Comparison of ENCODE assay signal across 20 cellular contexts in genomic region chr15:76222159-76222558, GRCh38.
DNase-seq lines count a peak whose midpoint lies in the region; ATAC-seq, FAIRE-seq and TF ChIP-seq lines count a peak whose summit lies in the region.
"Had no signal": no experiment of that assay in that cellular context is flagged by ENCODE, and none has a peak within 500 bp of the region (broad histone marks: within the 10 kb centered on the region; RNA-seq: fewer than 3 reads in every experiment).

No MANE protein-coding gene starts in this region.

- peak; percentile 94 for FAIRE-seq in RCC 7860 (lab: Jason Lieb, UNC)
- no peak for FAIRE-seq in GM12878 (lab: Jason Lieb, UNC)
- peak; percentile 99 for FAIRE-seq in frontal cortex (lab: Jason Lieb, UNC)
- FAIRE-seq in small intestine (lab: Jason Lieb, UNC), result peak; percentile 98
- FAIRE-seq: GM12892 had no signal

- H3K27ac ChIP-seq in GM12878 (ENCODE audit: control insufficient read depth, insufficient read depth) (peak overlapping the region; percentile 9; the same call in 1 of the 2 replicates), small intestine (ENCODE audit: low read depth in 1 of 2, low read length in 1 of 2) (no peak overlapping the region)
- H3K27ac ChIP-seq: BLaER1, C4-2B had no signal

- no peak for TF ChIP-seq POLR2A in GM12878 (IDR thresholded peaks at IDR 0.05; ENCODE audit: low read depth, low read length)

- DNase-seq in RCC 7860 (ENCODE audit: low spot score) (no peak), GM12878 (ENCODE audit: low read depth, low spot score) (no peak), frontal cortex (ENCODE audit: low spot score in 2 of 2) (no peak), small intestine (no peak), amniotic stem cell (lab: John Stamatoyannopoulos, UW) (no peak), GM10266 (ENCODE audit: extremely low spot score) (no peak), dedifferentiated amniotic fluid mesenchymal stem cell (ENCODE audit: extremely low spot score) (no peak)
- DNase-seq: Caco-2; CD4-positive, CD25-positive, alpha-beta regulatory T cell; CD8-positive, alpha-beta T cell; DMS153; DND-41; GDM1; H9 had no signal

- 100% methylated on average over 4 of the region's 4 CpGs for WGBS in GM12878 (ENCODE audit: insufficient coverage, insufficient replicate concordance, low lambda C conversion rate, missing lambda C conversion rate)
- 93 to 97% (median 94%) methylated on average over 4 of the region's 4 CpGs for WGBS in small intestine, 3 donors

- no peak for TF ChIP-seq RAD21 in GM12878 (IDR thresholded peaks at IDR 0.05; ENCODE audit: insufficient read depth, low read depth, low read length)

- H3K4me2 ChIP-seq in GM12878 (ENCODE audit: control insufficient read depth, insufficient read depth), result no peak overlapping the region
- H3K4me2 ChIP-seq: BLaER1, GM23338 had no signal

- SMC1A ChIA-PET in GM12878 (lab: Charles Lee; ENCODE audit: uncharacterized antibody, unreplicated experiment), result interaction anchor here (0.6 to 1.2 kb wide), 3 partner anchors 9 to 484 kb away, joined by 3 to 4 read pairs (median 3); no protein-coding TSS in a partner anchor

- H3K9ac ChIP-seq in GM12878 (ENCODE audit: control insufficient read depth, insufficient read depth, low read length), result no peak overlapping the region
- H3K9ac ChIP-seq: BLaER1 had no signal

- RAD21 ChIA-PET in GM12878 (lab: Charles Lee; ENCODE audit: unreplicated experiment), result interaction anchor here (0.7 kb wide), 1 partner anchor 31 kb away, joined by 3 read pairs; no protein-coding TSS in a partner anchor

- H4K20me1 ChIP-seq in GM12878 (ENCODE audit: control insufficient read depth, insufficient read depth), result no peaks in the 10 kb centered on the region
- H4K20me1 ChIP-seq: BLaER1 had no signal

- BruUV-seq in GM12878 (replicated peaks; lab: Mats Ljungman, UMichigan), result no TSS peak

- H3K4me3 ChIP-seq in GM12878, result no peak overlapping the region
- no peak overlapping the region for H3K4me3 ChIP-seq in small intestine (ENCODE audit: low read depth in 1 of 2, low read length in 2 of 2)
- H3K4me3 ChIP-seq: BLaER1, GM23338 had no signal

- no peak for TF ChIP-seq EP300 in GM12878 (IDR thresholded peaks at IDR 0.05; ENCODE audit: borderline replicate concordance in 1 of 2, control insufficient read depth in 1 of 2, low read depth in 2 of 2, low read length in 2 of 2)

- intact Hi-C loops in GM12878 (cut with micrococcal nuclease; ENCODE audit: unreplicated experiment), result no loop called here

- no peak overlapping the region for H2AFZ ChIP-seq in GM12878 (ENCODE audit: control insufficient read depth, low read depth, low read length)
- H2AFZ ChIP-seq: GM23338 had no signal

- H3K27me3 ChIP-seq in GM12878 (replicated peaks in 1 of 2; ENCODE audit: control insufficient read depth in 2 of 2, insufficient read depth in 2 of 2, low read length in 1 of 2) (no peaks in the 10 kb centered on the region), small intestine (ENCODE audit: control insufficient read depth in 2 of 2, insufficient read depth in 2 of 2, low read length in 2 of 2) (no peaks in the 10 kb centered on the region)
- H3K27me3 ChIP-seq: BLaER1 had no signal

- H3K36me3 ChIP-seq in GM12878 (ENCODE audit: control insufficient read depth in 2 of 2, insufficient read depth in 2 of 2, low read length in 1 of 2) (peaks cover 0 to 20% of the 10 kb centered on the region in 2 experiments; a peak in 2 of 4 replicates), small intestine (ENCODE audit: control insufficient read depth in 2 of 2, insufficient read depth in 2 of 2, low read length in 2 of 2) (peaks cover 0 to 21% of the 10 kb centered on the region in 2 donors)

- in situ Hi-C loops in GM12878 (cut with MboI), result no loop called here

- POLR2A ChIA-PET in GM12878 (lab: Charles Lee), result interaction anchor here (1.2 kb wide), 1 partner anchor 638 kb away, joined by 5 read pairs; no protein-coding TSS in a partner anchor

- CTCF ChIA-PET in GM12878 (lab: Yijun Ruan, JAX), result interaction anchor here (1.1 to 1.4 kb wide), 2 partner anchors 10 to 17 kb away, joined by 3 read pairs; no protein-coding TSS in a partner anchor

- H3K4me1 ChIP-seq in GM12878 (ENCODE audit: control insufficient read depth, insufficient read depth, low read length) (peaks cover 15% of the 10 kb centered on the region), small intestine (ENCODE audit: control insufficient read depth in 2 of 2, insufficient read depth in 1 of 2, low read depth in 1 of 2, low read length in 1 of 2) (no peaks in the 10 kb centered on the region)
- H3K4me1 ChIP-seq: BLaER1 had no signal

- TF ChIP-seq CTCF in GM12878 (IDR thresholded peaks at IDR 0.05 in 2 of 3, conservative IDR thresholded peaks at IDR 0.05 in 1 of 3; ENCODE audit: control insufficient read depth in 2 of 3, extremely low read depth in 1 of 3, insufficient read depth in 1 of 3, low read depth in 3 of 3, low read length in 3 of 3) (no peak), GM10266 (IDR thresholded peaks at IDR 0.05; ENCODE audit: control insufficient read depth, insufficient read depth, low read depth, missing control alignments) (no peak)

- no peaks in the 10 kb centered on the region for H3K79me2 ChIP-seq in GM12878 (ENCODE audit: control insufficient read depth, insufficient read depth, low read length)

- peaks cover 2% of the 10 kb centered on the region; the same call in 2 of the 3 replicates for H3K9me3 ChIP-seq in GM12878 (replicated peaks; ENCODE audit: control insufficient read depth, insufficient read depth, low read length)
- no peaks in the 10 kb centered on the region for H3K9me3 ChIP-seq in small intestine (ENCODE audit: control insufficient read depth, low read depth)
- H3K9me3 ChIP-seq: Caco-2 had no signal

- ATAC-seq in GM12878 (no peak), GM21423 (IDR thresholded peaks at IDR 0.05; ENCODE audit: unreplicated experiment) (no peak)
- ATAC-seq: CD8-positive, alpha-beta T cell; GM23338; HCT116 had no signal

TF ChIP-seq in GM12878, 131 proteins besides CTCF, POLR2A, EP300 and RAD21:
- no peak for TF ChIP-seq NKRF (conservative IDR thresholded peaks at IDR 0.05)
- TF ChIP-seq MAX (IDR thresholded peaks at IDR 0.05; ENCODE audit: low read depth, low read length), result no peak
- TF ChIP-seq LARP7 (IDR thresholded peaks at IDR 0.05), result no peak
- TF ChIP-seq SKIL (IDR thresholded peaks at IDR 0.05; ENCODE audit: low read depth, poor library complexity, severe bottlenecking), result no peak
- TF ChIP-seq YBX1 (IDR thresholded peaks at IDR 0.05), result no peak
- no peak for TF ChIP-seq ATF3 (IDR thresholded peaks at IDR 0.05; ENCODE audit: borderline replicate concordance, extremely low read depth, low read depth, low read length)
- no peak for TF ChIP-seq CHD1 (IDR thresholded peaks at IDR 0.05; ENCODE audit: low read depth, low read length)
- TF ChIP-seq MTA2 (IDR thresholded peaks at IDR 0.05; ENCODE audit: low read depth), result no peak
- no peak for TF ChIP-seq PML (IDR thresholded peaks at IDR 0.05; ENCODE audit: low read length)
- TF ChIP-seq STAT3 (IDR thresholded peaks at IDR 0.05; ENCODE audit: low read depth, low read length), result no peak
- TF ChIP-seq SRF (IDR thresholded peaks at IDR 0.05; ENCODE audit: low read depth in 2 of 2, low read length in 2 of 2), result no peak
- no peak for TF ChIP-seq POLR2AphosphoS5 (IDR thresholded peaks at IDR 0.05; ENCODE audit: low read length)
- TF ChIP-seq MYC (IDR thresholded peaks at IDR 0.05; ENCODE audit: insufficient read depth, insufficient read length, insufficient replicate concordance, low read length, severe bottlenecking), result no peak
